Comparison of ENCODE assay signal across 9 cellular contexts in the genomic region with DNA sequence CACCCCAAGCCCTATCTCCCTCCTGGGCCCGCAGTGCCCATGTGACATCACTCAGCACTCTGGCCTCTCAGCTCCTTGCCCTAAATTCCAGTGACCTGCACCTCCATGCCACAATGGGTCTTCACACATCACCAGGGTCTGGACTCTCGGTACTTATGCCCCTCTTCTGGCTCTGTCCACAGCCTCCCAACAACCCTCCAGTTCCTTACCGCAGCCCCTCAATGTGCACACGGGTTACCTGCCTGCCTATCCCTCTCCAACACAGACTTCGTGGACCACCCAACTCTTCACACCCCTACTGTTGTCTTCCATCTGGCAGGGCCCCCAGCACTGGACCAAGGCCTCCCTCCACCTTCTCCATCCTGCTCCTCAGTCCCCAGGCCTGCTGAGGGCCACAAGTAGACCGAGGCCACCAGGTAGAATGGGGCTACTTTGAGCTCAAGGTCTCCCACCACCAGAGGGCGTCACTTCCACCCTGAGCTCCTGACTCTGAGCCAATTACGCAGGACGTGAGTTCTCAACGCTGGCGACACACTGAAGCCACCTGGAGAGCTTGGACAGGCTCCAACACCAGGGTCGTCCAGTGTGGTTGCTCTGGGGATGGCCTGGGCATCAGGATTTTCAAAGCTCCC.
DNase-seq lines count a peak whose midpoint lies in the region; ATAC-seq and TF ChIP-seq lines count a peak whose summit lies in the region.
"Had no signal": no experiment of that assay in that cellular context is flagged by ENCODE, and none has a peak within 500 bp of the region (broad histone marks: within the 10 kb centered on the region; RNA-seq: fewer than 3 reads in every experiment).

No MANE protein-coding gene starts in this region.

- H3K23ac ChIP-seq in mesendoderm (ENCODE audit: low read length) = no peak overlapping the region

- TF ChIP-seq CTCF in GM10248 (IDR thresholded peaks at IDR 0.05; ENCODE audit: control extremely low read depth, extremely low read depth, low read depth, missing control alignments) = peak; percentile 58

- no peak overlapping the region for H4K5ac ChIP-seq in mesendoderm (ENCODE audit: low read length)

- intact Hi-C loops in activated CD4-positive, alpha-beta memory T cell treated with anti-CD3 and anti-CD28 coated beads for 36 hours (cut with micrococcal nuclease) = loop anchor here (5.0 kb wide), 1 partner anchor 171 kb away; a partner anchor contains a TSS

- POLR2A ChIA-PET in GM10248 (lab: Yijun Ruan, JAX) = no interaction called here
- POLR2A ChIA-PET in activated CD4-positive, alpha-beta memory T cell treated with anti-CD3 and anti-CD28 coated beads for 36 hours (lab: Charles Lee) = no interaction called here

- no peak overlapping the region for H3K27ac Mint-ChIP-seq in activated CD4-positive, alpha-beta memory T cell treated with anti-CD3 and anti-CD28 coated beads for 36 hours

- no peak overlapping the region for H3K27ac ChIP-seq in mesendoderm (ENCODE audit: low read depth, low read length)
- H3K27ac ChIP-seq: Peyer's patch had no signal

- H2BK120ac ChIP-seq in mesendoderm (ENCODE audit: low read depth, low read length) = no peak overlapping the region

- no peaks in the 10 kb centered on the region for H3K36me3 Mint-ChIP-seq in activated CD4-positive, alpha-beta memory T cell treated with anti-CD3 and anti-CD28 coated beads for 36 hours

- H3K56ac ChIP-seq in mesendoderm (ENCODE audit: low read length) = no peak overlapping the region

- no peaks in the 10 kb centered on the region for H3K9me3 Mint-ChIP-seq in activated CD4-positive, alpha-beta memory T cell treated with anti-CD3 and anti-CD28 coated beads for 36 hours

- no peaks in the 10 kb centered on the region for H3K36me3 ChIP-seq in mesendoderm (ENCODE audit: control insufficient read depth, insufficient read depth, low read length)
- H3K36me3 ChIP-seq: Peyer's patch had no signal

- peak; percentile 59 for DNase-seq in GM10248 (ENCODE audit: extremely low spot score)
- DNase-seq in HT-29 (ENCODE audit: low spot score) = peak; percentile 32
- DNase-seq in activated CD4-positive, alpha-beta memory T cell treated with anti-CD3 and anti-CD28 coated beads for 36 hours = peak; percentile 56
- peak; percentile 60 for DNase-seq in mesendoderm
- DNase-seq in NCI-H1436 treated with DMSO at 0.1 percent for 48 hours (lab: John Stamatoyannopoulos, UW) = no peak
- no peak for DNase-seq in NCI-H524 treated with DMSO at 0.1 percent for 48 hours (lab: John Stamatoyannopoulos, UW)

- no CpG with 5 or more reads among the region's 12 CpGs for WGBS in mesendoderm (ENCODE audit: extremely low coverage, insufficient coverage, low lambda C conversion rate)

- ATAC-seq in HG03469 (IDR thresholded peaks at IDR 0.05; ENCODE audit: unreplicated experiment) = no peak
- ATAC-seq in GM19328 (IDR thresholded peaks at IDR 0.05; ENCODE audit: unreplicated experiment) = no peak

- no peaks in the 10 kb centered on the region for H3K79me2 ChIP-seq in mesendoderm (ENCODE audit: control insufficient read depth, insufficient read depth, low read length)

- H3K27me3 ChIP-seq in mesendoderm (ENCODE audit: insufficient read depth, low read length, poor library complexity) = no peaks in the 10 kb centered on the region
- H3K27me3 ChIP-seq: Peyer's patch had no signal

- H3K18ac ChIP-seq in mesendoderm (ENCODE audit: low read length) = no peak overlapping the region

- peaks cover 2% of the 10 kb centered on the region for H3K27me3 Mint-ChIP-seq in activated CD4-positive, alpha-beta memory T cell treated with anti-CD3 and anti-CD28 coated beads for 36 hours

- H3K4me3 ChIP-seq in mesendoderm (ENCODE audit: low read length) = no peak overlapping the region
- H3K4me3 ChIP-seq: Peyer's patch had no signal

- H3K4me1 ChIP-seq in mesendoderm (ENCODE audit: control insufficient read depth, low read depth, low read length) = no peaks in the 10 kb centered on the region
- H3K4me1 ChIP-seq: Peyer's patch had no signal

- no peaks in the 10 kb centered on the region for H3K79me1 ChIP-seq in mesendoderm (ENCODE audit: low read length)

- no peak overlapping the region for H2BK5ac ChIP-seq in mesendoderm (ENCODE audit: low read length)

- H3K4me1 Mint-ChIP-seq in activated CD4-positive, alpha-beta memory T cell treated with anti-CD3 and anti-CD28 coated beads for 36 hours (ENCODE audit: low read depth) = no peaks in the 10 kb centered on the region

- CTCF ChIA-PET in GM10248 (lab: Yijun Ruan, JAX) = interaction anchor here (0.7 to 6.7 kb wide), 36 partner anchors 9 to 257 kb away, joined by 3 to 90 read pairs (median 4); no protein-coding TSS in a partner anchor
- CTCF ChIA-PET in activated CD4-positive, alpha-beta memory T cell treated with anti-CD3 and anti-CD28 coated beads for 36 hours (lab: Charles Lee) = interaction anchor here (0.6 to 1.7 kb wide), 12 partner anchors 9 to 255 kb away, joined by 3 to 12 read pairs (median 3); a partner anchor contains a TSS

- no peak overlapping the region for H2BK15ac ChIP-seq in mesendoderm (replicated peaks; ENCODE audit: low read depth)

- H3K4ac ChIP-seq in mesendoderm (ENCODE audit: low read depth, low read length) = no peak overlapping the region

- H3K9ac ChIP-seq in mesendoderm (ENCODE audit: low read length) = no peak overlapping the region

- H2AK5ac ChIP-seq in mesendoderm (ENCODE audit: low read length) = no peak overlapping the region

- no peak overlapping the region for H3K4me3 Mint-ChIP-seq in activated CD4-positive, alpha-beta memory T cell treated with anti-CD3 and anti-CD28 coated beads for 36 hours

- H3K4me2 ChIP-seq in mesendoderm (ENCODE audit: low read length) = no peak overlapping the region

- H4K8ac ChIP-seq in mesendoderm (ENCODE audit: low read depth, low read length) = no peak overlapping the region

Comparison
In these comparisons a context has a peak if more than half of its experiments do, and no peak if none do; other contexts are left out.
1. DNase-seq: peak in GM10248 (single experiment), HT-29 (single experiment), activated CD4-positive, alpha-beta memory T cell treated with anti-CD3 and anti-CD28 coated beads for 36 hours (single experiment) and mesendoderm (single experiment); none in NCI-H1436 treated with DMSO at 0.1 percent for 48 hours (single experiment) and NCI-H524 treated with DMSO at 0.1 percent for 48 hours (single experiment).